2 cellular contexts compared by ENCODE assay signal in the genomic region with DNA sequence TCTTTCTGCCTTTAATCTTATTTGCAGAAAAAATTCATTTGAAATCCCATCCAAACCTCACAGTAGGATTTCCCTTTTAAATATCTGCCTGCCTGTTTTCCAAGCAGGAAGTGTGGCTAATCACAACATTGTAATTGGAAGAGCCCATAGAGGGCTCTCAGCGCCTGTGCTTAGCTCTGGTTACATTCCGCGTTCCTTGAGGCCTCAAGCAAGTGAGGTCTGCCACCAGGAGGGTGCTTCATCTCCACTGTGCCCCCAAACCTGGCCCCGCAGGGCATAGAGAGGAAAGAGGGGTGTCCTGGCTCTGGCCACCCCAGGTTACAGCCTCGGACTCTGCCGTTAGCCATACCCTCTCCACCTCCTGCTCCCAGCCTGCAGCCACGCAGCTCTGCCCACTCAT.
TF ChIP-seq lines count a peak whose summit lies in the region.

No MANE protein-coding gene starts in this region.

TF ChIP-seq in SK-N-SH, 30 proteins besides CTCF, POLR2A, EP300 and RAD21 (continued from another document):
- TF ChIP-seq, protein P1, sequence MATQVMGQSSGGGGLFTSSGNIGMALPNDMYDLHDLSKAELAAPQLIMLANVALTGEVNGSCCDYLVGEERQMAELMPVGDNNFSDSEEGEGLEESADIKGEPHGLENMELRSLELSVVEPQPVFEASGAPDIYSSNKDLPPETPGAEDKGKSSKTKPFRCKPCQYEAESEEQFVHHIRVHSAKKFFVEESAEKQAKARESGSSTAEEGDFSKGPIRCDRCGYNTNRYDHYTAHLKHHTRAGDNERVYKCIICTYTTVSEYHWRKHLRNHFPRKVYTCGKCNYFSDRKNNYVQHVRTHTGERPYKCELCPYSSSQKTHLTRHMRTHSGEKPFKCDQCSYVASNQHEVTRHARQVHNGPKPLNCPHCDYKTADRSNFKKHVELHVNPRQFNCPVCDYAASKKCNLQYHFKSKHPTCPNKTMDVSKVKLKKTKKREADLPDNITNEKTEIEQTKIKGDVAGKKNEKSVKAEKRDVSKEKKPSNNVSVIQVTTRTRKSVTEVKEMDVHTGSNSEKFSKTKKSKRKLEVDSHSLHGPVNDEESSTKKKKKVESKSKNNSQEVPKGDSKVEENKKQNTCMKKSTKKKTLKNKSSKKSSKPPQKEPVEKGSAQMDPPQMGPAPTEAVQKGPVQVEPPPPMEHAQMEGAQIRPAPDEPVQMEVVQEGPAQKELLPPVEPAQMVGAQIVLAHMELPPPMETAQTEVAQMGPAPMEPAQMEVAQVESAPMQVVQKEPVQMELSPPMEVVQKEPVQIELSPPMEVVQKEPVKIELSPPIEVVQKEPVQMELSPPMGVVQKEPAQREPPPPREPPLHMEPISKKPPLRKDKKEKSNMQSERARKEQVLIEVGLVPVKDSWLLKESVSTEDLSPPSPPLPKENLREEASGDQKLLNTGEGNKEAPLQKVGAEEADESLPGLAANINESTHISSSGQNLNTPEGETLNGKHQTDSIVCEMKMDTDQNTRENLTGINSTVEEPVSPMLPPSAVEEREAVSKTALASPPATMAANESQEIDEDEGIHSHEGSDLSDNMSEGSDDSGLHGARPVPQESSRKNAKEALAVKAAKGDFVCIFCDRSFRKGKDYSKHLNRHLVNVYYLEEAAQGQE (IDR thresholded peaks at IDR 0.05; ENCODE audit: low read depth, low read length): no peak
- TF ChIP-seq, protein P2, sequence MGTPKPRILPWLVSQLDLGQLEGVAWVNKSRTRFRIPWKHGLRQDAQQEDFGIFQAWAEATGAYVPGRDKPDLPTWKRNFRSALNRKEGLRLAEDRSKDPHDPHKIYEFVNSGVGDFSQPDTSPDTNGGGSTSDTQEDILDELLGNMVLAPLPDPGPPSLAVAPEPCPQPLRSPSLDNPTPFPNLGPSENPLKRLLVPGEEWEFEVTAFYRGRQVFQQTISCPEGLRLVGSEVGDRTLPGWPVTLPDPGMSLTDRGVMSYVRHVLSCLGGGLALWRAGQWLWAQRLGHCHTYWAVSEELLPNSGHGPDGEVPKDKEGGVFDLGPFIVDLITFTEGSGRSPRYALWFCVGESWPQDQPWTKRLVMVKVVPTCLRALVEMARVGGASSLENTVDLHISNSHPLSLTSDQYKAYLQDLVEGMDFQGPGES (IDR thresholded peaks at IDR 0.05; ENCODE audit: low read depth, low read length): no peak
- TF ChIP-seq ELF1 (IDR thresholded peaks at IDR 0.05) (no peak), RCOR1 (IDR thresholded peaks at IDR 0.05; ENCODE audit: low read length) (no peak), EZH2phosphoT487 (IDR thresholded peaks at IDR 0.05; ENCODE audit: borderline replicate concordance, low read depth) (no peak), TEAD4 (IDR thresholded peaks at IDR 0.05; ENCODE audit: borderline replicate concordance, insufficient read depth) (no peak), NFIC (IDR thresholded peaks at IDR 0.05; ENCODE audit: borderline replicate concordance) (no peak), MEF2A (IDR thresholded peaks at IDR 0.05; ENCODE audit: borderline replicate concordance, low read depth) (no peak)
- TF ChIP-seq, protein P3, sequence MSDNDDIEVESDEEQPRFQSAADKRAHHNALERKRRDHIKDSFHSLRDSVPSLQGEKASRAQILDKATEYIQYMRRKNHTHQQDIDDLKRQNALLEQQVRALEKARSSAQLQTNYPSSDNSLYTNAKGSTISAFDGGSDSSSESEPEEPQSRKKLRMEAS (IDR thresholded peaks at IDR 0.05; ENCODE audit: low read depth): no peak

TF ChIP-seq in SK-N-SH treated with all-trans-retinoic acid at 6 μM for 48 hours, 23 proteins besides CTCF, POLR2A, EP300 and RAD21 (continued from another document):
- TF ChIP-seq, protein P4, sequence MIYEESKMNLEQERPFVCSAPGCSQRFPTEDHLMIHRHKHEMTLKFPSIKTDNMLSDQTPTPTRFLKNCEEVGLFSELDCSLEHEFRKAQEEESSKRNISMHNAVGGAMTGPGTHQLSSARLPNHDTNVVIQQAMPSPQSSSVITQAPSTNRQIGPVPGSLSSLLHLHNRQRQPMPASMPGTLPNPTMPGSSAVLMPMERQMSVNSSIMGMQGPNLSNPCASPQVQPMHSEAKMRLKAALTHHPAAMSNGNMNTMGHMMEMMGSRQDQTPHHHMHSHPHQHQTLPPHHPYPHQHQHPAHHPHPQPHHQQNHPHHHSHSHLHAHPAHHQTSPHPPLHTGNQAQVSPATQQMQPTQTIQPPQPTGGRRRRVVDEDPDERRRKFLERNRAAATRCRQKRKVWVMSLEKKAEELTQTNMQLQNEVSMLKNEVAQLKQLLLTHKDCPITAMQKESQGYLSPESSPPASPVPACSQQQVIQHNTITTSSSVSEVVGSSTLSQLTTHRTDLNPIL (CRISPR knock-in tag; IDR thresholded peaks at IDR 0.05; ENCODE audit: low read depth): no peak
- TF ChIP-seq, protein P5, sequence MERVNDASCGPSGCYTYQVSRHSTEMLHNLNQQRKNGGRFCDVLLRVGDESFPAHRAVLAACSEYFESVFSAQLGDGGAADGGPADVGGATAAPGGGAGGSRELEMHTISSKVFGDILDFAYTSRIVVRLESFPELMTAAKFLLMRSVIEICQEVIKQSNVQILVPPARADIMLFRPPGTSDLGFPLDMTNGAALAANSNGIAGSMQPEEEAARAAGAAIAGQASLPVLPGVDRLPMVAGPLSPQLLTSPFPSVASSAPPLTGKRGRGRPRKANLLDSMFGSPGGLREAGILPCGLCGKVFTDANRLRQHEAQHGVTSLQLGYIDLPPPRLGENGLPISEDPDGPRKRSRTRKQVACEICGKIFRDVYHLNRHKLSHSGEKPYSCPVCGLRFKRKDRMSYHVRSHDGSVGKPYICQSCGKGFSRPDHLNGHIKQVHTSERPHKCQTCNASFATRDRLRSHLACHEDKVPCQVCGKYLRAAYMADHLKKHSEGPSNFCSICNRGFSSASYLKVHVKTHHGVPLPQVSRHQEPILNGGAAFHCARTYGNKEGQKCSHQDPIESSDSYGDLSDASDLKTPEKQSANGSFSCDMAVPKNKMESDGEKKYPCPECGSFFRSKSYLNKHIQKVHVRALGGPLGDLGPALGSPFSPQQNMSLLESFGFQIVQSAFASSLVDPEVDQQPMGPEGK (CRISPR knock-in tag; IDR thresholded peaks at IDR 0.05; ENCODE audit: borderline replicate concordance): no peak
- TF ChIP-seq, protein P6, sequence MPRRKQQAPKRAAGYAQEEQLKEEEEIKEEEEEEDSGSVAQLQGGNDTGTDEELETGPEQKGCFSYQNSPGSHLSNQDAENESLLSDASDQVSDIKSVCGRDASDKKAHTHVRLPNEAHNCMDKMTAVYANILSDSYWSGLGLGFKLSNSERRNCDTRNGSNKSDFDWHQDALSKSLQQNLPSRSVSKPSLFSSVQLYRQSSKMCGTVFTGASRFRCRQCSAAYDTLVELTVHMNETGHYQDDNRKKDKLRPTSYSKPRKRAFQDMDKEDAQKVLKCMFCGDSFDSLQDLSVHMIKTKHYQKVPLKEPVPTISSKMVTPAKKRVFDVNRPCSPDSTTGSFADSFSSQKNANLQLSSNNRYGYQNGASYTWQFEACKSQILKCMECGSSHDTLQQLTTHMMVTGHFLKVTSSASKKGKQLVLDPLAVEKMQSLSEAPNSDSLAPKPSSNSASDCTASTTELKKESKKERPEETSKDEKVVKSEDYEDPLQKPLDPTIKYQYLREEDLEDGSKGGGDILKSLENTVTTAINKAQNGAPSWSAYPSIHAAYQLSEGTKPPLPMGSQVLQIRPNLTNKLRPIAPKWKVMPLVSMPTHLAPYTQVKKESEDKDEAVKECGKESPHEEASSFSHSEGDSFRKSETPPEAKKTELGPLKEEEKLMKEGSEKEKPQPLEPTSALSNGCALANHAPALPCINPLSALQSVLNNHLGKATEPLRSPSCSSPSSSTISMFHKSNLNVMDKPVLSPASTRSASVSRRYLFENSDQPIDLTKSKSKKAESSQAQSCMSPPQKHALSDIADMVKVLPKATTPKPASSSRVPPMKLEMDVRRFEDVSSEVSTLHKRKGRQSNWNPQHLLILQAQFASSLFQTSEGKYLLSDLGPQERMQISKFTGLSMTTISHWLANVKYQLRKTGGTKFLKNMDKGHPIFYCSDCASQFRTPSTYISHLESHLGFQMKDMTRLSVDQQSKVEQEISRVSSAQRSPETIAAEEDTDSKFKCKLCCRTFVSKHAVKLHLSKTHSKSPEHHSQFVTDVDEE (CRISPR knock-in tag; IDR thresholded peaks at IDR 0.05): no peak
- TF ChIP-seq GLIS3 (CRISPR knock-in tag; IDR thresholded peaks at IDR 0.05) (no peak), ARNTL (CRISPR knock-in tag; IDR thresholded peaks at IDR 0.05; ENCODE audit: borderline replicate concordance, low read depth) (no peak), BACH2 (CRISPR knock-in tag; IDR thresholded peaks at IDR 0.05; ENCODE audit: borderline replicate concordance) (no peak), TCF4 (CRISPR knock-in tag; IDR thresholded peaks at IDR 0.05; ENCODE audit: borderline replicate concordance) (no peak), CSDC2 (CRISPR knock-in tag; IDR thresholded peaks at IDR 0.05) (no peak), RARB (CRISPR knock-in tag; IDR thresholded peaks at IDR 0.05) (no peak), ESRRG (CRISPR knock-in tag; IDR thresholded peaks at IDR 0.05) (no peak)
